ENCODE assay signal across 21 cellular contexts in genomic region chr22:37557321-37558001, GRCh38. TPM values are rescaled to one million over a fixed set of nuclear protein-coding genes. Genes with fewer than 3 reads are reported as not detected.
DNase-seq lines count a peak whose midpoint lies in the region; ATAC-seq, FAIRE-seq and TF ChIP-seq lines count a peak whose summit lies in the region.
"Had no signal": no experiment of that assay in that cellular context is flagged by ENCODE, and none has a peak within 500 bp of the region (broad histone marks: within the 10 kb centered on the region; RNA-seq: fewer than 3 reads in every experiment).

No MANE protein-coding gene starts in this region.

- H3K9me3 ChIP-seq in left ventricle myocardium inferior (replicated peaks) (no peaks in the 10 kb centered on the region), kidney (ENCODE audit: control insufficient read depth in 1 of 2, low read length in 2 of 2) (no peaks in the 10 kb centered on the region), upper lobe of right lung (no peaks in the 10 kb centered on the region)
- H3K9me3 ChIP-seq: breast epithelium had no signal

- H3K4me1 Mint-ChIP-seq in nephron progenitor cell: peaks cover 63% of the 10 kb centered on the region
- peaks cover 12 to 20% of the 10 kb centered on the region in 2 donors for H3K4me1 Mint-ChIP-seq in effector memory CD8-positive, alpha-beta T cell (ENCODE audit: low read depth in 2 of 2)

- ATAC-seq in left cardiac atrium (no peak), upper lobe of right lung (peak; percentile 7), GM19035 (IDR thresholded peaks at IDR 0.05; ENCODE audit: unreplicated experiment) (no peak)
- ATAC-seq in effector memory CD8-positive, alpha-beta T cell (replicated peaks): no peak
- ATAC-seq: activated CD8-positive, alpha-beta T cell treated with anti-CD3 and anti-CD28 coated beads, Interleukin-2, amount 10 ng/mL, durations not matched to agents 7 days and 5 days; activated T-cell treated with anti-CD3 and anti-CD28 coated beads, Interleukin-2, amount 50 U/mL, for 72 hours had no signal

- DNase-seq in left ventricle myocardium inferior (no peak), left cardiac atrium (no peak), kidney (no peak), nephron progenitor cell (no peak), upper lobe of right lung (no peak), SW 1271 (lab: John Stamatoyannopoulos, UW) (no peak)
- DNase-seq in effector memory CD8-positive, alpha-beta T cell: no peak
- DNase-seq: activated CD8-positive, alpha-beta T cell treated with anti-CD3 and anti-CD28 coated beads, Interleukin-2, amount 10 ng/mL, durations not matched to agents 7 days and 5 days; activated naive CD8-positive, alpha-beta T cell treated with anti-CD3 and anti-CD28 coated beads for 36 hours; activated T-cell treated with anti-CD3 and anti-CD28 coated beads, Interleukin-2, amount 50 U/mL, for 72 hours; effector memory CD4-positive, alpha-beta T cell; NCI-H2171; stimulated activated naive CD4-positive, alpha-beta T cell treated with Interleukin-2 at 50 U/mL for 16 hours; T-helper 1 cell; WERI-Rb-1 had no signal

- intact Hi-C loops in left ventricle myocardium inferior (cut with micrococcal nuclease) (no loop called here), left cardiac atrium (cut with DNase I) (no loop called here), kidney (cut with DNase I) (no loop called here), upper lobe of right lung (cut with DNase I) (no loop called here)

- no peak overlapping the region for H3K4me3 Mint-ChIP-seq in nephron progenitor cell
- no peak overlapping the region for H3K4me3 Mint-ChIP-seq in effector memory CD8-positive, alpha-beta T cell
- H3K4me3 Mint-ChIP-seq: activated CD8-positive, alpha-beta T cell treated with anti-CD3 and anti-CD28 coated beads, Interleukin-2, amount 10 ng/mL, durations not matched to agents 7 days and 5 days; activated naive CD8-positive, alpha-beta T cell treated with anti-CD3 and anti-CD28 coated beads for 36 hours; activated T-cell treated with anti-CD3 and anti-CD28 coated beads, Interleukin-2, amount 50 U/mL, for 72 hours; mesothelial cell of epicardium had no signal

- no peak for TF ChIP-seq CTCF in left ventricle myocardium inferior (IDR thresholded peaks at IDR 0.05; ENCODE audit: borderline replicate concordance)
- TF ChIP-seq CTCF in kidney (IDR thresholded peaks at IDR 0.05; ENCODE audit: borderline replicate concordance, extremely low read depth, insufficient read depth): no peak
- TF ChIP-seq CTCF in nephron progenitor cell (IDR thresholded peaks at IDR 0.05): no peak
- no peak for TF ChIP-seq CTCF in upper lobe of right lung (IDR thresholded peaks at IDR 0.05)

- H3K27ac Mint-ChIP-seq in nephron progenitor cell: peak overlapping the region; percentile 61
- H3K27ac Mint-ChIP-seq in effector memory CD8-positive, alpha-beta T cell: no peak overlapping the region
- H3K27ac Mint-ChIP-seq: activated CD8-positive, alpha-beta T cell treated with anti-CD3 and anti-CD28 coated beads, Interleukin-2, amount 10 ng/mL, durations not matched to agents 7 days and 5 days; activated naive CD8-positive, alpha-beta T cell treated with anti-CD3 and anti-CD28 coated beads for 36 hours; activated T-cell treated with anti-CD3 and anti-CD28 coated beads, Interleukin-2, amount 50 U/mL, for 72 hours; mesothelial cell of epicardium had no signal

- no peak for FAIRE-seq in kidney (lab: Jason Lieb, UNC)

- H3K36me3 ChIP-seq in left ventricle myocardium inferior (no peaks in the 10 kb centered on the region), kidney (ENCODE audit: control insufficient read depth in 1 of 2, insufficient read depth in 2 of 2, low read length in 2 of 2) (no peaks in the 10 kb centered on the region), upper lobe of right lung (no peaks in the 10 kb centered on the region)
- H3K36me3 ChIP-seq: breast epithelium, WERI-Rb-1 had no signal

- H3K4me3 ChIP-seq in left ventricle myocardium inferior (no peak overlapping the region), kidney (ENCODE audit: low read length in 2 of 2) (no peak overlapping the region), upper lobe of right lung (no peak overlapping the region)
- H3K4me3 ChIP-seq: breast epithelium had no signal

- peaks cover 15% of the 10 kb centered on the region for H3K27me3 Mint-ChIP-seq in nephron progenitor cell (ENCODE audit: low read depth, poor library complexity)
- peaks cover 47 to 84% of the 10 kb centered on the region in 2 donors for H3K27me3 Mint-ChIP-seq in effector memory CD8-positive, alpha-beta T cell

- H3K27ac ChIP-seq in left ventricle myocardium inferior (replicated peaks): peak overlapping the region; percentile 98
- peak overlapping the region; percentile 55 to 75 for H3K27ac ChIP-seq in kidney (ENCODE audit: low read depth in 2 of 2, low read length in 2 of 2)
- no peak overlapping the region for H3K27ac ChIP-seq in upper lobe of right lung
- H3K27ac ChIP-seq: KMS-11, WERI-Rb-1 had no signal

- peaks cover 69% of the 10 kb centered on the region for H3K4me1 ChIP-seq in left ventricle myocardium inferior
- peaks cover 20 to 36% of the 10 kb centered on the region in 2 donors for H3K4me1 ChIP-seq in kidney (ENCODE audit: control insufficient read depth in 1 of 2, insufficient read depth in 1 of 2, low read depth in 1 of 2, low read length in 2 of 2)
- peaks cover 27% of the 10 kb centered on the region for H3K4me1 ChIP-seq in upper lobe of right lung

- no peak overlapping the region for H3K9ac ChIP-seq in kidney (ENCODE audit: low read length in 2 of 2)
- H3K9ac ChIP-seq: KMS-11 had no signal

- no peaks in the 10 kb centered on the region for H3K9me3 Mint-ChIP-seq in nephron progenitor cell
- H3K9me3 Mint-ChIP-seq in effector memory CD8-positive, alpha-beta T cell: no peaks in the 10 kb centered on the region
- H3K9me3 Mint-ChIP-seq: activated naive CD8-positive, alpha-beta T cell treated with anti-CD3 and anti-CD28 coated beads for 36 hours; activated T-cell treated with anti-CD3 and anti-CD28 coated beads, Interleukin-2, amount 50 U/mL, for 72 hours; mesothelial cell of epicardium had no signal

- no peaks in the 10 kb centered on the region for H3K36me3 Mint-ChIP-seq in nephron progenitor cell (ENCODE audit: low read depth)
- no peaks in the 10 kb centered on the region for H3K36me3 Mint-ChIP-seq in effector memory CD8-positive, alpha-beta T cell (ENCODE audit: insufficient read depth)
- H3K36me3 Mint-ChIP-seq: activated naive CD8-positive, alpha-beta T cell treated with anti-CD3 and anti-CD28 coated beads for 36 hours; mesothelial cell of epicardium had no signal

- H3K27me3 ChIP-seq in left ventricle myocardium inferior (ENCODE audit: low read depth) (peaks cover 21% of the 10 kb centered on the region), upper lobe of right lung (no peaks in the 10 kb centered on the region)
- H3K27me3 ChIP-seq: breast epithelium had no signal

RNA-seq across cellular contexts. Expression of gene CDC42EP1, which starts 2.8 kb away (rescaled TPM):
- total RNA-seq in left ventricle myocardium inferior (17.7 TPM), left cardiac atrium (10 to 100 TPM; 20.9 to 44.6 TPM), kidney (68.5 TPM), upper lobe of right lung (73.9 TPM)
- polyA plus RNA-seq in kidney (ENCODE audit: insufficient read depth, low read depth, low replicate concordance): 29.5 TPM

RNA-seq across cellular contexts. Expression of gene LGALS2, which starts 22.4 kb away (rescaled TPM):
- total RNA-seq in left ventricle myocardium inferior: not detected
- not detected for total RNA-seq in left cardiac atrium
- 20.4 TPM for total RNA-seq in kidney
- polyA plus RNA-seq in kidney (ENCODE audit: insufficient read depth, low read depth, low replicate concordance): 372 TPM
- 2.5 TPM for total RNA-seq in upper lobe of right lung
- total RNA-seq: A673; activated CD8-positive, alpha-beta T cell treated with anti-CD3 and anti-CD28 coated beads, Interleukin-2, amount 10 ng/mL, durations not matched to agents 7 days and 5 days; activated naive CD8-positive, alpha-beta T cell treated with anti-CD3 and anti-CD28 coated beads for 36 hours; activated T-cell treated with anti-CD3 and anti-CD28 coated beads, Interleukin-2, amount 50 U/mL, for 72 hours; Daoy had no signal

RNA-seq across cellular contexts. Expression of gene CARD10, which starts 38.2 kb away (rescaled TPM):
- total RNA-seq in left ventricle myocardium inferior (9.0 TPM), left cardiac atrium (1 to 10 TPM; 7.7 to 9.2 TPM), kidney (42.3 TPM), upper lobe of right lung (17.0 TPM)
- 32.4 TPM for polyA plus RNA-seq in kidney (ENCODE audit: insufficient read depth, low read depth, low replicate concordance)

RNA-seq across cellular contexts. Expression of gene GGA1, which starts 51.2 kb away (rescaled TPM):
- total RNA-seq in left ventricle myocardium inferior: 27.5 TPM
- 10 to 100 TPM; 24.4 to 26.6 TPM for total RNA-seq in left cardiac atrium
- 61.2 TPM for total RNA-seq in kidney
- 37.5 TPM for polyA plus RNA-seq in kidney (ENCODE audit: insufficient read depth, low read depth, low replicate concordance)
- total RNA-seq in upper lobe of right lung: 64.4 TPM
